Comparison of ENCODE assay signal across 13 cellular contexts in genomic region chr1:200530551-200531261, GRCh38.
DNase-seq lines count a peak whose midpoint lies in the region; ATAC-seq lines count a peak whose summit lies in the region.
"Had no signal": no experiment of that assay in that cellular context is flagged by ENCODE, and none has a peak within 500 bp of the region (broad histone marks: within the 10 kb centered on the region; RNA-seq: fewer than 3 reads in every experiment).

No MANE protein-coding gene starts in this region.

- H3K27ac ChIP-seq in thymus (ENCODE audit: low read depth) = peak overlapping the region; percentile 96
- H3K27ac ChIP-seq: ascending aorta, heart right ventricle, psoas muscle had no signal

- H3K36me3 ChIP-seq in thymus (ENCODE audit: control insufficient read depth, insufficient read depth) = no peaks in the 10 kb centered on the region
- H3K36me3 ChIP-seq: ascending aorta, heart right ventricle had no signal

- no peak for ATAC-seq in HG02610 (IDR thresholded peaks at IDR 0.05; ENCODE audit: unreplicated experiment)
- ATAC-seq: heart right ventricle, psoas muscle had no signal

- no peaks in the 10 kb centered on the region for H3K27me3 ChIP-seq in thymus (ENCODE audit: control insufficient read depth, insufficient read depth)
- H3K27me3 ChIP-seq: ascending aorta had no signal

- peaks cover 54% of the 10 kb centered on the region for H3K4me1 ChIP-seq in thymus (ENCODE audit: control insufficient read depth, insufficient read depth, low read length)
- H3K4me1 ChIP-seq: ascending aorta, psoas muscle had no signal

- whole genome bisulfite sequencing in thymus = 8% methylated on average over 7 of the region's 7 CpGs

- peak overlapping the region; percentile 35 for H3K4me3 ChIP-seq in thymus (ENCODE audit: low read length)
- H3K4me3 ChIP-seq: ascending aorta, heart right ventricle, psoas muscle had no signal

- H3K9me3 ChIP-seq in thymus (ENCODE audit: control insufficient read depth) = no peaks in the 10 kb centered on the region
- H3K9me3 ChIP-seq: ascending aorta, heart right ventricle, psoas muscle had no signal

- DNase-seq in activated T-cell treated with anti-CD3 and anti-CD28 coated beads for 1 hour (ENCODE audit: low read depth) = peak; percentile 35
- DNase-seq in activated T-cell treated with anti-CD3 and anti-CD28 coated beads for 4 hours = no peak
- DNase-seq in activated T-cell treated with anti-CD3 and anti-CD28 coated beads, Interleukin-2, amount 50 U/mL, for 1 hour = peak; percentile 44
- DNase-seq in left kidney (ENCODE audit: low read depth, low spot score) = peak; percentile 71
- no peak for DNase-seq in COLO668 (lab: John Stamatoyannopoulos, UW; ENCODE audit: unreplicated experiment)
- DNase-seq in NCI-H2029 treated with DMSO at 0.1 percent for 48 hours (lab: John Stamatoyannopoulos, UW) = no peak
- DNase-seq: DMS153, heart right ventricle, NCI-H187 treated with DMSO at 0.1 percent for 48 hours, psoas muscle had no signal

Comparison
In these comparisons a context has a peak if more than half of its experiments do, and no peak if none do; other contexts are left out.
1. DNase-seq: peak in activated T-cell treated with anti-CD3 and anti-CD28 coated beads for 1 hour (single experiment), activated T-cell treated with anti-CD3 and anti-CD28 coated beads, Interleukin-2, amount 50 U/mL, for 1 hour (single experiment) and left kidney (single experiment); none in activated T-cell treated with anti-CD3 and anti-CD28 coated beads for 4 hours (single experiment), COLO668 (single experiment) and NCI-H2029 treated with DMSO at 0.1 percent for 48 hours (single experiment).